Comparison of ENCODE assay signal across 8 cellular contexts in the genomic region with DNA sequence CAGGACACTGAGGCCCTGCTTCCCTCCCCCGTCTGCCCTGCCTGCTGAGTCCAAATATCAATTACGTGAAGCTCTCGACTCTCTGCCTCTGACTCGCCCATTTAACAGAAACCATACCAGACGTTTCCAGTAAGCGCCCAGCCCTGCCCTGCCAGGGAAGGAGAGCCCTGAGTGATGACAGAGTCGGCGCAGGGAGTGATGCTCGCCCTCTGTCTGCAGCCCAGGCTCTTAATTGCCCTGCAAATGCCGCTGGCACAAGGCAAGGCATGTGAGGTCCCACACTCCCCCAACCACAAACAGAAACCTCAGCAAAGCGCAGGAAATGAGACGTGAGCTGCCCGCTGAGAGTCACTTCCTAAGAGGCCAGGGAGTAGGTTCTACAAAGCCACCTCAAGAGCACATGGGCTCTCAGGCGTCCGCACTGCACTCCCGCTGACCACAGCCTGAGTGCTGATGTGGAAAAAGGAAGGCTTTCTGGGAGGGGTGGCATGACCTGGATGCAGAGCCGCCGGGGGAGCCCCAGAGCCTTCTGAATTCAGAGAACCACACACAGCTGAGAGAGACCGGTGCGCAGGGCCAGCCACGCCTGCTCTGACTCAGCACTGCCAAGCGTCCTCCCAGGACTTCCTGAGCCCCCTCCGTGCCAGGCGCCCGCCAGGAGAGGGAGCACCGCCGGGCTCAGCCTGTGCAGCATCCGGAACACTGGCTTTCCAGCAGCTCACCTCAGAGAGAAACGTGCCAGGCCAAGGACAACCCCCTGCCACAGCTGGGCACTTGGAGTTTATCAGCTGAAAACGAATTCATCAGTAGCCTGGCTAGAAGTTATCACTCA. TPM values are rescaled to one million over a fixed set of nuclear protein-coding genes. Genes with fewer than 3 reads are reported as not detected.
A peak's percentile ranks its signal among the peaks of the same experiment; 100 is the strongest.
DNase-seq lines count a peak whose midpoint lies in the region; ATAC-seq and TF ChIP-seq lines count a peak whose summit lies in the region.

No MANE protein-coding gene starts in this region.

- peak overlapping the region; percentile 87 for H2AK5ac ChIP-seq in mesenchymal stem cell (ENCODE audit: low read length, severe bottlenecking)

- H3K27me3 Mint-ChIP-seq in activated CD8-positive, alpha-beta T cell treated with anti-CD3 and anti-CD28 coated beads, Interleukin-2, amount 10 ng/mL, durations not matched to agents 7 days and 5 days (ENCODE audit: low read depth): peaks cover 29% of the 10 kb centered on the region

- peak overlapping the region; percentile 72 to 88 for H2BK12ac ChIP-seq in mesenchymal stem cell (ENCODE audit: low read length in 2 of 2)

- H3K9me3 ChIP-seq in mesenchymal stem cell (ENCODE audit: control insufficient read depth, low read length): no peaks in the 10 kb centered on the region

- H4K91ac ChIP-seq in mesenchymal stem cell (ENCODE audit: low read length): peak overlapping the region; percentile 97

- CTCF ChIA-PET in activated CD8-positive, alpha-beta T cell treated with anti-CD3 and anti-CD28 coated beads, Interleukin-2, amount 10 ng/mL, durations not matched to agents 7 days and 5 days (lab: Charles Lee): interaction anchor here (0.8 to 2.6 kb wide), 19 partner anchors 11 to 193 kb away, joined by 3 to 19 read pairs (median 5); partner anchors contain the start of genes MXD4 and RNF4

- H3K9ac ChIP-seq in mesenchymal stem cell (ENCODE audit: low read length): peak overlapping the region; percentile 85

- H2AFZ ChIP-seq in mesenchymal stem cell (ENCODE audit: low read depth, low read length): peak overlapping the region; percentile 15

- peak overlapping the region in 1 of 2 experiments; percentile 73 for H3K23ac ChIP-seq in mesenchymal stem cell (ENCODE audit: low read length in 2 of 2)

- peak overlapping the region; percentile 66 for H3K4me2 ChIP-seq in mesenchymal stem cell (ENCODE audit: low read length, poor library complexity, severe bottlenecking)

- peak; percentile 54 for TF ChIP-seq CTCF in AG10803 (conservative IDR thresholded peaks at IDR 0.05; ENCODE audit: low read length)

- WGBS in mesenchymal stem cell: under 1% methylated on average over 29 of the region's 30 CpGs

- no peaks in the 10 kb centered on the region for H3K36me3 Mint-ChIP-seq in activated CD8-positive, alpha-beta T cell treated with anti-CD3 and anti-CD28 coated beads, Interleukin-2, amount 10 ng/mL, durations not matched to agents 7 days and 5 days (ENCODE audit: low read depth)

- ATAC-seq in GM18867 (IDR thresholded peaks at IDR 0.05; ENCODE audit: unreplicated experiment) (peak; percentile 58), HG03159 (IDR thresholded peaks at IDR 0.05; ENCODE audit: unreplicated experiment) (peak; percentile 53)
- ATAC-seq in activated CD8-positive, alpha-beta T cell treated with anti-CD3 and anti-CD28 coated beads, Interleukin-2, amount 10 ng/mL, durations not matched to agents 7 days and 5 days: peak; percentile 87

- peaks cover 0 to 8% of the 10 kb centered on the region in 2 experiments for H3K36me3 ChIP-seq in mesenchymal stem cell (ENCODE audit: control insufficient read depth in 1 of 2, insufficient read depth in 2 of 2, low read depth in 1 of 2, low read length in 2 of 2)

- H3K27ac ChIP-seq in mesenchymal stem cell (ENCODE audit: low read length, poor library complexity, severe bottlenecking): peak overlapping the region; percentile 96

- H3K4me1 ChIP-seq in mesenchymal stem cell (ENCODE audit: control insufficient read depth, insufficient read depth, low read depth, low read length): peaks cover 64% of the 10 kb centered on the region

- POLR2A ChIA-PET in activated CD8-positive, alpha-beta T cell treated with anti-CD3 and anti-CD28 coated beads, Interleukin-2, amount 10 ng/mL, durations not matched to agents 7 days and 5 days (lab: Charles Lee): interaction anchor here (0.6 to 2.5 kb wide), 13 partner anchors 9 to 422 kb away, joined by 3 to 20 read pairs (median 4); partner anchors contain the start of genes MXD4 and RNF4

- peak overlapping the region in 1 of 2 experiments; percentile 56 for H3K4ac ChIP-seq in mesenchymal stem cell (ENCODE audit: low read depth in 1 of 2, low read length in 2 of 2)

- peak overlapping the region in 1 of 2 experiments; percentile 57 for H3K14ac ChIP-seq in mesenchymal stem cell (ENCODE audit: low read length in 2 of 2)

- H2BK120ac ChIP-seq in mesenchymal stem cell (ENCODE audit: low read depth, low read length): peak overlapping the region; percentile 54

- H3K79me1 ChIP-seq in mesenchymal stem cell (replicated peaks; ENCODE audit: low read length, poor library complexity, severe bottlenecking): peaks cover 6% of the 10 kb centered on the region

- H3K27me3 ChIP-seq in mesenchymal stem cell (ENCODE audit: control insufficient read depth in 1 of 2, insufficient read depth in 1 of 2, low read length in 2 of 2): peaks cover 0 to 18% of the 10 kb centered on the region in 2 experiments

- peak overlapping the region; percentile 97 for H4K8ac ChIP-seq in mesenchymal stem cell (ENCODE audit: low read length)

- H3K4me3 Mint-ChIP-seq in activated CD8-positive, alpha-beta T cell treated with anti-CD3 and anti-CD28 coated beads, Interleukin-2, amount 10 ng/mL, durations not matched to agents 7 days and 5 days: peak overlapping the region; percentile 56

- H2BK15ac ChIP-seq in mesenchymal stem cell (ENCODE audit: low read depth, poor library complexity, severe bottlenecking): no peak overlapping the region

- peak overlapping the region; percentile 38 for H2BK5ac ChIP-seq in mesenchymal stem cell (ENCODE audit: low read depth, low read length, poor library complexity, severe bottlenecking)

- no peaks in the 10 kb centered on the region for H3K9me3 Mint-ChIP-seq in activated CD8-positive, alpha-beta T cell treated with anti-CD3 and anti-CD28 coated beads, Interleukin-2, amount 10 ng/mL, durations not matched to agents 7 days and 5 days (ENCODE audit: insufficient read depth)

- H3K27ac Mint-ChIP-seq in activated CD8-positive, alpha-beta T cell treated with anti-CD3 and anti-CD28 coated beads, Interleukin-2, amount 10 ng/mL, durations not matched to agents 7 days and 5 days: peak overlapping the region; percentile 97

- peaks cover 71% of the 10 kb centered on the region for H3K4me1 Mint-ChIP-seq in activated CD8-positive, alpha-beta T cell treated with anti-CD3 and anti-CD28 coated beads, Interleukin-2, amount 10 ng/mL, durations not matched to agents 7 days and 5 days (ENCODE audit: low read depth)

- peak overlapping the region; percentile 88 to 90 for H3K18ac ChIP-seq in mesenchymal stem cell (ENCODE audit: low read depth in 1 of 2, low read length in 2 of 2)

- DNase-seq in AG10803 (ENCODE audit: low read depth) (peak; percentile 88), NCI-H774 (lab: John Stamatoyannopoulos, UW) (peak; percentile 35), mesenchymal stem cell (peak; percentile 97)
- DNase-seq in activated CD8-positive, alpha-beta T cell treated with anti-CD3 and anti-CD28 coated beads, Interleukin-2, amount 10 ng/mL, durations not matched to agents 7 days and 5 days: peak; percentile 95
- DNase-seq in effector CD8-positive, alpha-beta T cell (lab: John Stamatoyannopoulos, UW): peak; percentile 70
- DNase-seq in stimulated activated CD8-positive, alpha-beta memory T cell treated with anti-CD3 and anti-CD28 coated beads, Interleukin-12 subunit alpha, Interleukin-12 subunit beta, amount 100 ng/mL, for 1 hour (ENCODE audit: low read depth): peak; percentile 74

- peak overlapping the region; percentile 54 for H3K4me3 ChIP-seq in AG10803 (ENCODE audit: low read length)
- H3K4me3 ChIP-seq in mesenchymal stem cell (ENCODE audit: insufficient read depth in 1 of 2, low read depth in 1 of 2, low read length in 2 of 2): peak overlapping the region; percentile 45 to 73

RNA-seq across cellular contexts. Expression of gene ZFYVE28, which starts 5.3 kb away (rescaled TPM):
- total RNA-seq in activated CD8-positive, alpha-beta T cell treated with anti-CD3 and anti-CD28 coated beads, Interleukin-2, amount 10 ng/mL, durations not matched to agents 7 days and 5 days: 1 to 10 TPM; 6.1 to 6.3 TPM
- 1.0 TPM for polyA plus RNA-seq in mesenchymal stem cell (2013, experiment 1 of 2)
- 1.2 TPM for polyA plus RNA-seq in mesenchymal stem cell (2013, experiment 2 of 2)

RNA-seq across cellular contexts. Expression of gene CFAP99, which starts 5.7 kb away (rescaled TPM):
- not detected for total RNA-seq in activated CD8-positive, alpha-beta T cell treated with anti-CD3 and anti-CD28 coated beads, Interleukin-2, amount 10 ng/mL, durations not matched to agents 7 days and 5 days
- 0.03 TPM for polyA plus RNA-seq in mesenchymal stem cell (2013, experiment 1 of 2)
- polyA plus RNA-seq in mesenchymal stem cell (2013, experiment 2 of 2): not detected

RNA-seq across cellular contexts. Expression of gene RNF4, which starts 55.8 kb away (rescaled TPM):
- 100 to 1,000 TPM; 105 to 118 TPM for total RNA-seq in activated CD8-positive, alpha-beta T cell treated with anti-CD3 and anti-CD28 coated beads, Interleukin-2, amount 10 ng/mL, durations not matched to agents 7 days and 5 days
- 50.8 TPM for polyA plus RNA-seq in mesenchymal stem cell (2013, experiment 1 of 2)
- 49.7 TPM for polyA plus RNA-seq in mesenchymal stem cell (2013, experiment 2 of 2)

Comparison
In these comparisons a context has a peak if more than half of its experiments do, and no peak if none do; other contexts are left out.
1. Peak in every context shown above with its lines: DNase-seq, ATAC-seq, H3K4me3 ChIP-seq and H3K27ac ChIP-seq.
2. DNase-seq: peak in every context shown above with its lines; median percentile 97 in mesenchymal stem cell; 95 in activated CD8-positive, alpha-beta T cell treated with anti-CD3 and anti-CD28 coated beads, Interleukin-2, amount 10 ng/mL, durations not matched to agents 7 days and 5 days; 88 in AG10803; 74 in stimulated activated CD8-positive, alpha-beta memory T cell treated with anti-CD3 and anti-CD28 coated beads, Interleukin-12 subunit alpha, Interleukin-12 subunit beta, amount 100 ng/mL, for 1 hour; 70 in effector CD8-positive, alpha-beta T cell; 35 in NCI-H774.